21 cellular contexts compared by ENCODE assay signal in genomic region chr7:118078015-118078414, GRCh38.
"Had no signal": no experiment of that assay in that cellular context is flagged by ENCODE, and none has a peak within 500 bp of the region (broad histone marks: within the 10 kb centered on the region; RNA-seq: fewer than 3 reads in every experiment).

No MANE protein-coding gene starts in this region.

- DNase-seq: KBM-7, MG63, NCI-H1092, NCI-H1105 treated with DMSO at 0.1 percent for 48 hours, NCI-H1417 treated with DMSO at 0.1 percent for 48 hours, NCI-H146, NCI-H1694 treated with DMSO at 0.1 percent for 48 hours, NCI-H2081, NCI-H2107, NCI-H2227 treated with DMSO at 0.1 percent for 48 hours, NCI-H446, NCI-H510A, NCI-H524 treated with DMSO at 0.1 percent for 48 hours, NCI-H69, NCI-H774, RPMI8226, SHP77, SK-N-SH had no signal

- H3K4me3 ChIP-seq: MG63 had no signal

- H3K27ac ChIP-seq: HL-60 had no signal

- FAIRE-seq: HTR-8/SVneo, RCC 7860 had no signal

- H3K36me3 ChIP-seq: MG63 had no signal

- H3K27me3 ChIP-seq: MG63 had no signal

- H3K9me3 ChIP-seq: MG63, SK-N-SH had no signal
